ENCODE assay signal across 16 cellular contexts in the genomic region with DNA sequence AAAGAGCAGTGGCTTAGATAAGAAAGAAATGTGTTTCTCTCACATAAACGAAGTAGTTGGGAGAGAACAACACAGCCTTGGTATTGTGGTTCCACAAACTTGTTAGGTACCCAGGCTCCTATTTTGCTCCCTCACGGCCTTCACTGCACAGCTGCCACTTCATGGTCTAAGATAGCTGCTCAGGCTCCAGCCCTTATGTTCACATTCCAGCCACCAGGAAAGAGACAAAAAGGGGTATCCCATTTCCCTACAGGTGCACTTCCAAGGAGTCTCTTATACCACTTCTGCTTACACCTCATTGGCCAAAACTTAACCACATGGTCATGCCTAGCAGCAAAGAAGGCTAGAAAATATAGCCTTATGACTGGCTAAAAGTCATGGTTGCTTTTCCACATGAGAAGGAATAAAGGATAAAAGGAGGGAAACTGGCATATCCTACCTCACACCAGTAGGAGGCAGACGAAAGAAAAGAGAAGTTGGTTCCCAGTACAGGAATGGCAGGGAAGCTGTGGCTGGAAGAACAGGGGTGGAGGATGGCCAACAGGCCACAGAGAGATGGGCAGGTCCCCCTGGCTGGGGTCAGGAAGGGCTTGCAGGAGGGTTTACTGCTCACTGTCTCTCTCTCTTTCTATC. TPM values are rescaled to one million over a fixed set of nuclear protein-coding genes. Genes with fewer than 3 reads are reported as not detected.
DNase-seq lines count a peak whose midpoint lies in the region; ATAC-seq and TF ChIP-seq lines count a peak whose summit lies in the region.
"Had no signal": no experiment of that assay in that cellular context is flagged by ENCODE, and none has a peak within 500 bp of the region (broad histone marks: within the 10 kb centered on the region; RNA-seq: fewer than 3 reads in every experiment).

No MANE protein-coding gene starts in this region.

- TF ChIP-seq CTCF in AG10803 (conservative IDR thresholded peaks at IDR 0.05; ENCODE audit: low read length) (peak; percentile 11; the same call in 1 of the 2 replicates), astrocyte of the cerebellum (IDR thresholded peaks at IDR 0.05; ENCODE audit: low read depth, low read length, missing control alignments) (peak; percentile 31), kidney epithelial cell (IDR thresholded peaks at IDR 0.05; ENCODE audit: insufficient read depth, low read length, poor library complexity, severe bottlenecking) (peak; percentile 28)

- peaks cover 2% of the 10 kb centered on the region for H3K27me3 ChIP-seq in kidney epithelial cell (ENCODE audit: control insufficient read depth, insufficient read depth, low read length)

- CTCF ChIA-PET in HEK293T (lab: Yijun Ruan, JAX): interaction anchor here (0.6 to 1.6 kb wide), 2 partner anchors 11 to 43 kb away, joined by 3 to 4 read pairs; no protein-coding TSS in a partner anchor

- intact Hi-C loops in cardiac septum (cut with DNase I): loop anchor here (5.0 kb wide), 1 partner anchor 212 kb away; no protein-coding TSS in a partner anchor

- DNase-seq in AG10803 (ENCODE audit: low read depth) (no peak), HEK293T (ENCODE audit: extremely low spot score) (peak; percentile 52), astrocyte of the cerebellum (ENCODE audit: low read depth) (no peak), kidney epithelial cell (ENCODE audit: low read depth) (no peak), NCI-H2107 treated with DMSO at 0.1 percent for 48 hours (lab: John Stamatoyannopoulos, UW; ENCODE audit: unreplicated experiment) (no peak), pons (ENCODE audit: low spot score) (no peak), cardiac septum (ENCODE audit: low spot score) (no peak)
- DNase-seq: activated CD4-positive, alpha-beta T cell treated with anti-CD3 and anti-CD28 coated beads for 4 hours; activated naive CD4-positive, alpha-beta T cell; CD8-positive, alpha-beta memory T cell; effector memory CD4-positive, alpha-beta T cell; natural killer cell; NCI-H2171 treated with DMSO at 0.1 percent for 48 hours; Right ventricle myocardium superior; stimulated activated CD4-positive, alpha-beta T cell treated with anti-CD3 and anti-CD28 coated beads, Interleukin-1b, Interleukin-23, amount 100 ng/mL, for 48 hours had no signal

- H3K4me3 ChIP-seq in AG10803 (ENCODE audit: low read length) (no peak overlapping the region), astrocyte of the cerebellum (ENCODE audit: low read depth, low read length) (no peak overlapping the region), kidney epithelial cell (ENCODE audit: low read depth, low read length) (no peak overlapping the region)

- no peaks in the 10 kb centered on the region for H3K36me3 ChIP-seq in kidney epithelial cell (ENCODE audit: control insufficient read depth, insufficient read depth, low read length)

- no peak for ATAC-seq in HG02763 (IDR thresholded peaks at IDR 0.05; ENCODE audit: unreplicated experiment)
- ATAC-seq: natural killer cell had no signal

- POLR2A ChIA-PET in HEK293T (lab: Yijun Ruan, JAX): no interaction called here

- in situ Hi-C loops in astrocyte of the cerebellum (cut with HindIII; ENCODE audit: low sequenced_read_pairs): loop anchor here (10.0 kb wide), 1 partner anchor 340 kb away; no protein-coding TSS in a partner anchor

TF ChIP-seq in HEK293T, 16 proteins besides CTCF, POLR2A, EP300 and RAD21:
- TF ChIP-seq SUZ12 (IDR thresholded peaks at IDR 0.05) (no peak), BHLHE40 (IDR thresholded peaks at IDR 0.05; ENCODE audit: borderline replicate concordance) (no peak), FOXK2 (IDR thresholded peaks at IDR 0.05) (no peak), LEF1 (IDR thresholded peaks at IDR 0.05; ENCODE audit: borderline replicate concordance) (no peak), CTBP1 (IDR thresholded peaks at IDR 0.05; ENCODE audit: borderline replicate concordance) (no peak), TARDBP (IDR thresholded peaks at IDR 0.05) (no peak), ZNF384 (IDR thresholded peaks at IDR 0.05) (no peak), FOXM1 (IDR thresholded peaks at IDR 0.05; ENCODE audit: borderline replicate concordance) (no peak), NFRKB (IDR thresholded peaks at IDR 0.05) (no peak)
- TF ChIP-seq, protein P1, sequence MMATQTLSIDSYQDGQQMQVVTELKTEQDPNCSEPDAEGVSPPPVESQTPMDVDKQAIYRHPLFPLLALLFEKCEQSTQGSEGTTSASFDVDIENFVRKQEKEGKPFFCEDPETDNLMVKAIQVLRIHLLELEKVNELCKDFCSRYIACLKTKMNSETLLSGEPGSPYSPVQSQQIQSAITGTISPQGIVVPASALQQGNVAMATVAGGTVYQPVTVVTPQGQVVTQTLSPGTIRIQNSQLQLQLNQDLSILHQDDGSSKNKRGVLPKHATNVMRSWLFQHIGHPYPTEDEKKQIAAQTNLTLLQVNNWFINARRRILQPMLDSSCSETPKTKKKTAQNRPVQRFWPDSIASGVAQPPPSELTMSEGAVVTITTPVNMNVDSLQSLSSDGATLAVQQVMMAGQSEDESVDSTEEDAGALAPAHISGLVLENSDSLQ (IDR thresholded peaks at IDR 0.05): no peak

RNA-seq across cellular contexts. Expression of gene HDHD5, which starts 5.4 kb away (rescaled TPM):
- total RNA-seq in kidney epithelial cell (44.7 and 62.2 TPM in 2 replicates), cardiac septum (39.6 TPM)

RNA-seq across cellular contexts. Expression of gene TMEM121B, which starts 43.3 kb away (rescaled TPM):
- total RNA-seq in kidney epithelial cell (1.5 and 2.5 TPM in 2 replicates), cardiac septum (1.0 TPM)

RNA-seq across cellular contexts. Expression of gene ADA2, which starts 54.7 kb away (rescaled TPM):
- total RNA-seq in kidney epithelial cell (17.8 and 22.7 TPM in 2 replicates), cardiac septum (77.0 TPM)
